9 cellular contexts compared by ENCODE assay signal in the genomic region with DNA sequence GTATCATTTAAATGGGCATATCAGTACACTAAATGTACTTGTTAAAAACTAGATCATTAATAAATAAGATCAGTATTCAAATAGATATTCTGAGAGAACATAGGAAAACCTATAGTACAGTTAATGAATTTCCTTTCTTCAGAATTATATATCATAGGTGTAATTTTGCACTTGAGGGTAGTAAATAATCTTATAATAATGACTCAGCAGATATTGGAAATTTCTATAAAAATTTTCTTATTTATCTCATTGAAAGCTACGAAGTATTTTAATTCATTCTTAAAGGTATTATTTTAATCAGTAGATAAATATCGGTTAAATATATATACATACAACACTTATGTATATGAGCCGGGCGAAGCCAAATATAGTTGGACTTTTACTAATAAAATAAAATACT.
"Had no signal": no experiment of that assay in that cellular context is flagged by ENCODE, and none has a peak within 500 bp of the region (broad histone marks: within the 10 kb centered on the region; RNA-seq: fewer than 3 reads in every experiment).

No MANE protein-coding gene starts in this region.

- H3K4me1 ChIP-seq: HAP-1 had no signal

- FAIRE-seq: HTR-8/SVneo had no signal

- DNase-seq: GM23248, GOT3, H7, HFFc6, KBM-7 had no signal

- H3K27ac Mint-ChIP-seq: HFFc6 had no signal

- H3K4me3 Mint-ChIP-seq: HFFc6 had no signal

- H3K4me2 ChIP-seq: KMS-11 had no signal

- H3K4me3 ChIP-seq: GM23248, HAP-1 had no signal

- ATAC-seq: HCT116 had no signal

- H2AFZ ChIP-seq: GM23248 had no signal

- H3K27ac ChIP-seq: GM23248, KMS-11 had no signal

- H3K36me3 ChIP-seq: HAP-1 had no signal

- H3K9ac ChIP-seq: GM23248, KMS-11 had no signal

- H3K9me3 ChIP-seq: HAP-1 had no signal
